2 cellular contexts compared by ENCODE assay signal in the genomic region with DNA sequence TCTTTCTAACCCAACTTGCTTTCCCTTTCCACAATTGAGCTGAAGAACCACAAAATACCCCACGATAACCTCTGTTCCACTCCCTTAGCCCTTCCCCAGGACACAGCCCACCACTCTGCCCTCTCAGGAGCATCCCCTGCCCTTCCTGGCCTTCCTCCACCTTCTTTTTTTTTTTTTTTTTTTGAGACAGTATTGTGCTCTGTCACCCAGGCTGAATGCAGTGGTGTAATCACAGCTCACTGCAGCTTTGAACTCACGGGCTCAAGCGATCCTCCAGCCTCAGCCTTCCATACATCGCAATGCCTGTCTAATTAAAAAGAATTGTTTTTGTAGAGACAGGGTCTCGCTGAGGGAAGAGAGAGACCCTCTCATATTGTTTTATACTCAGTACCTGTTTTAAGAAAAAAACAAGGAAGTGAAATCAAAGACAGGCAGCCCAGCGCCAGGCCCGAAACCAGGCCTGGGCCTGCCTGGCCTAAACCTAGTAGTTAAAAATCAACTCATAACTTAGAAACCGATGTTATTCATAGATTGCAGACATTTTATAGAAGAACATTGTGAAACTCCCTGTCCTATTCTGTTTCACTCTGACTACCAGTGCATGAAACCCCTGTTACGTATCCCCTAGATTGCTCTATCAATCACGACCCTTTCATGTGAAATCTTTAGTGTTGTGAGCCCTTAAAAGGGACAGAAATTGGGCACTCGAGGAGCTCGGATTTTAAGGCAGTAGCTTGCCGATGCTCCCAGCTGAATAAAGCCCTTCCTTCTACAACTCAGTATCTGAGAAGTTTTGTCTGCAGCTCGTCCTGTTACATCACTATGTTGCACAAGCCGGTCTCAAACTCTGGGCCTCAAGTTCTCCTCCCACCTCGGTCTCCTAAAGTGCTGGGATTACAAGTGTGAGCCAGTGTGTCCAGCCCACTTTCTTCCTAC.
TF ChIP-seq lines count a peak whose summit lies in the region.

No MANE protein-coding gene starts in this region.

TF ChIP-seq in HEK293, 187 proteins besides CTCF, POLR2A, EP300 and RAD21:
- peak; percentile 71; the same call in 1 of the 2 replicates for TF ChIP-seq ZBTB8A (tag by site-specific recombination; IDR thresholded peaks at IDR 0.05)
- 0 out of 2 replicates have a peak, but pooled peaks have one; percentile 41 for TF ChIP-seq PRDM1 (tag by site-specific recombination; IDR thresholded peaks at IDR 0.05)
- 0 out of 2 replicates have a peak, but pooled peaks have one; percentile 23 for TF ChIP-seq ZNF211 (tag by site-specific recombination; IDR thresholded peaks at IDR 0.05; ENCODE audit: low read depth)

TF ChIP-seq in GM12878, 131 proteins besides CTCF, POLR2A, EP300 and RAD21:
- TF ChIP-seq HDGF (IDR thresholded peaks at IDR 0.05), result peak; percentile 98
- peak; percentile 76 for TF ChIP-seq SPI1 (IDR thresholded peaks at IDR 0.05; ENCODE audit: borderline replicate concordance, insufficient read depth, low read depth, low read length)
- TF ChIP-seq ATF7 (IDR thresholded peaks at IDR 0.05; ENCODE audit: low read depth), result peak; percentile 67
- TF ChIP-seq MTA2 (IDR thresholded peaks at IDR 0.05; ENCODE audit: low read depth), result peak; percentile 70; the same call in 1 of the 2 replicates
- TF ChIP-seq NFIC (IDR thresholded peaks at IDR 0.05; ENCODE audit: low read depth, low read length), result peak; percentile 83; the same call in 1 of the 2 replicates
- TF ChIP-seq JUNB (IDR thresholded peaks at IDR 0.05), result peak; percentile 63
- peak; percentile 56; the same call in 1 of the 2 replicates for TF ChIP-seq IKZF1 (conservative IDR thresholded peaks at IDR 0.05)
- TF ChIP-seq BHLHE40 (IDR thresholded peaks at IDR 0.05; ENCODE audit: borderline replicate concordance in 1 of 2, low read depth in 2 of 2, low read length in 1 of 2), result 0 out of 4 replicates have a peak, but pooled peaks of 1 of the 2 experiments have one; percentile 25
- 0 out of 4 replicates have a peak, but pooled peaks of 1 of the 2 experiments have one; percentile 2 for TF ChIP-seq CEBPB (IDR thresholded peaks at IDR 0.05; ENCODE audit: borderline replicate concordance in 1 of 2, low read depth in 2 of 2, low read length in 2 of 2)
- TF ChIP-seq MEF2B (IDR thresholded peaks at IDR 0.05; ENCODE audit: partially characterized antibody, poor library complexity, severe bottlenecking), result peak; percentile 62
- TF ChIP-seq, protein P1, sequence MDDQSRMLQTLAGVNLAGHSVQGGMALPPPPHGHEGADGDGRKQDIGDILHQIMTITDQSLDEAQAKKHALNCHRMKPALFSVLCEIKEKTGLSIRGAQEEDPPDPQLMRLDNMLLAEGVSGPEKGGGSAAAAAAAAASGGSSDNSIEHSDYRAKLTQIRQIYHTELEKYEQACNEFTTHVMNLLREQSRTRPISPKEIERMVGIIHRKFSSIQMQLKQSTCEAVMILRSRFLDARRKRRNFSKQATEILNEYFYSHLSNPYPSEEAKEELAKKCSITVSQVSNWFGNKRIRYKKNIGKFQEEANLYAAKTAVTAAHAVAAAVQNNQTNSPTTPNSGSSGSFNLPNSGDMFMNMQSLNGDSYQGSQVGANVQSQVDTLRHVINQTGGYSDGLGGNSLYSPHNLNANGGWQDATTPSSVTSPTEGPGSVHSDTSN (IDR thresholded peaks at IDR 0.05; ENCODE audit: insufficient replicate concordance, low read depth, low read length), result peak; percentile 84
- TF ChIP-seq YBX1 (IDR thresholded peaks at IDR 0.05), result 0 out of 2 replicates have a peak, but pooled peaks have one; percentile 19
- TF ChIP-seq CBFB (IDR thresholded peaks at IDR 0.05; ENCODE audit: low read depth), result 0 out of 2 replicates have a peak, but pooled peaks have one; percentile 10
- peak; percentile 96 for TF ChIP-seq PKNOX1 (IDR thresholded peaks at IDR 0.05)
- peak; percentile 59 for TF ChIP-seq ATF2 (IDR thresholded peaks at IDR 0.05; ENCODE audit: low read length)
- peak; percentile 48; the same call in 1 of the 2 replicates for TF ChIP-seq CREM (IDR thresholded peaks at IDR 0.05; ENCODE audit: low read depth)
- TF ChIP-seq, protein P2, sequence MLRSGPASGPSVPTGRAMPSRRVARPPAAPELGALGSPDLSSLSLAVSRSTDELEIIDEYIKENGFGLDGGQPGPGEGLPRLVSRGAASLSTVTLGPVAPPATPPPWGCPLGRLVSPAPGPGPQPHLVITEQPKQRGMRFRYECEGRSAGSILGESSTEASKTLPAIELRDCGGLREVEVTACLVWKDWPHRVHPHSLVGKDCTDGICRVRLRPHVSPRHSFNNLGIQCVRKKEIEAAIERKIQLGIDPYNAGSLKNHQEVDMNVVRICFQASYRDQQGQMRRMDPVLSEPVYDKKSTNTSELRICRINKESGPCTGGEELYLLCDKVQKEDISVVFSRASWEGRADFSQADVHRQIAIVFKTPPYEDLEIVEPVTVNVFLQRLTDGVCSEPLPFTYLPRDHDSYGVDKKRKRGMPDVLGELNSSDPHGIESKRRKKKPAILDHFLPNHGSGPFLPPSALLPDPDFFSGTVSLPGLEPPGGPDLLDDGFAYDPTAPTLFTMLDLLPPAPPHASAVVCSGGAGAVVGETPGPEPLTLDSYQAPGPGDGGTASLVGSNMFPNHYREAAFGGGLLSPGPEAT (IDR thresholded peaks at IDR 0.05; ENCODE audit: low read depth), result peak; percentile 63
- peak; percentile 73; the same call in 1 of the 2 replicates for TF ChIP-seq ZNF687 (IDR thresholded peaks at IDR 0.05)
- TF ChIP-seq, protein P3, sequence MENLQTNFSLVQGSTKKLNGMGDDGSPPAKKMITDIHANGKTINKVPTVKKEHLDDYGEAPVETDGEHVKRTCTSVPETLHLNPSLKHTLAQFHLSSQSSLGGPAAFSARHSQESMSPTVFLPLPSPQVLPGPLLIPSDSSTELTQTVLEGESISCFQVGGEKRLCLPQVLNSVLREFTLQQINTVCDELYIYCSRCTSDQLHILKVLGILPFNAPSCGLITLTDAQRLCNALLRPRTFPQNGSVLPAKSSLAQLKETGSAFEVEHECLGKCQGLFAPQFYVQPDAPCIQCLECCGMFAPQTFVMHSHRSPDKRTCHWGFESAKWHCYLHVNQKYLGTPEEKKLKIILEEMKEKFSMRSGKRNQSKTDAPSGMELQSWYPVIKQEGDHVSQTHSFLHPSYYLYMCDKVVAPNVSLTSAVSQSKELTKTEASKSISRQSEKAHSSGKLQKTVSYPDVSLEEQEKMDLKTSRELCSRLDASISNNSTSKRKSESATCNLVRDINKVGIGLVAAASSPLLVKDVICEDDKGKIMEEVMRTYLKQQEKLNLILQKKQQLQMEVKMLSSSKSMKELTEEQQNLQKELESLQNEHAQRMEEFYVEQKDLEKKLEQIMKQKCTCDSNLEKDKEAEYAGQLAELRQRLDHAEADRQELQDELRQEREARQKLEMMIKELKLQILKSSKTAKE (IDR thresholded peaks at IDR 0.05; ENCODE audit: low read depth, poor library complexity, severe bottlenecking), result peak; percentile 80
- TF ChIP-seq, protein P4, sequence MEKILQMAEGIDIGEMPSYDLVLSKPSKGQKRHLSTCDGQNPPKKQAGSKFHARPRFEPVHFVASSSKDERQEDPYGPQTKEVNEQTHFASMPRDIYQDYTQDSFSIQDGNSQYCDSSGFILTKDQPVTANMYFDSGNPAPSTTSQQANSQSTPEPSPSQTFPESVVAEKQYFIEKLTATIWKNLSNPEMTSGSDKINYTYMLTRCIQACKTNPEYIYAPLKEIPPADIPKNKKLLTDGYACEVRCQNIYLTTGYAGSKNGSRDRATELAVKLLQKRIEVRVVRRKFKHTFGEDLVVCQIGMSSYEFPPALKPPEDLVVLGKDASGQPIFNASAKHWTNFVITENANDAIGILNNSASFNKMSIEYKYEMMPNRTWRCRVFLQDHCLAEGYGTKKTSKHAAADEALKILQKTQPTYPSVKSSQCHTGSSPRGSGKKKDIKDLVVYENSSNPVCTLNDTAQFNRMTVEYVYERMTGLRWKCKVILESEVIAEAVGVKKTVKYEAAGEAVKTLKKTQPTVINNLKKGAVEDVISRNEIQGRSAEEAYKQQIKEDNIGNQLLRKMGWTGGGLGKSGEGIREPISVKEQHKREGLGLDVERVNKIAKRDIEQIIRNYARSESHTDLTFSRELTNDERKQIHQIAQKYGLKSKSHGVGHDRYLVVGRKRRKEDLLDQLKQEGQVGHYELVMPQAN (conservative IDR thresholded peaks at IDR 0.05), result peak; percentile 19; the same call in 1 of the 2 replicates
- TF ChIP-seq EED (IDR thresholded peaks at IDR 0.05; ENCODE audit: low read depth), result peak; percentile 62; the same call in 1 of the 2 replicates
- peak; percentile 25 to 53; a peak in 2 of 4 replicates for TF ChIP-seq IKZF2 (IDR thresholded peaks at IDR 0.05)
- peak; percentile 79; the same call in 1 of the 2 replicates for TF ChIP-seq PAX5 (IDR thresholded peaks at IDR 0.05; ENCODE audit: borderline replicate concordance, low read depth, low read length)
- TF ChIP-seq TAF1 (IDR thresholded peaks at IDR 0.05; ENCODE audit: borderline replicate concordance, low read depth, low read length), result peak; percentile 14; the same call in 1 of the 2 replicates
- peak; percentile 19; the same call in 1 of the 2 replicates for TF ChIP-seq ZBED1 (IDR thresholded peaks at IDR 0.05; ENCODE audit: borderline replicate concordance)
- TF ChIP-seq NBN (IDR thresholded peaks at IDR 0.05), result peak; percentile 66; the same call in 1 of the 2 replicates
- peak; percentile 78 for TF ChIP-seq ZNF384 (IDR thresholded peaks at IDR 0.05; ENCODE audit: borderline replicate concordance, low read depth, low read length)
- TF ChIP-seq RUNX3 (IDR thresholded peaks at IDR 0.05; ENCODE audit: low read length), result 0 out of 2 replicates have a peak, but pooled peaks have one; percentile 4
- TF ChIP-seq ETV6 (conservative IDR thresholded peaks at IDR 0.05 in 1 of 2, IDR thresholded peaks at IDR 0.05 in 1 of 2; ENCODE audit: borderline replicate concordance in 1 of 2, low read depth in 1 of 2), result peak in 1 of 2 experiments; percentile 42; a peak in 1 of 4 replicates
- TF ChIP-seq MEF2A (IDR thresholded peaks at IDR 0.05; ENCODE audit: insufficient read depth, low read depth, low read length), result 0 out of 2 replicates have a peak, but pooled peaks have one; percentile 41
